Comparison of ENCODE assay signal across 2 cellular contexts in the genomic region with DNA sequence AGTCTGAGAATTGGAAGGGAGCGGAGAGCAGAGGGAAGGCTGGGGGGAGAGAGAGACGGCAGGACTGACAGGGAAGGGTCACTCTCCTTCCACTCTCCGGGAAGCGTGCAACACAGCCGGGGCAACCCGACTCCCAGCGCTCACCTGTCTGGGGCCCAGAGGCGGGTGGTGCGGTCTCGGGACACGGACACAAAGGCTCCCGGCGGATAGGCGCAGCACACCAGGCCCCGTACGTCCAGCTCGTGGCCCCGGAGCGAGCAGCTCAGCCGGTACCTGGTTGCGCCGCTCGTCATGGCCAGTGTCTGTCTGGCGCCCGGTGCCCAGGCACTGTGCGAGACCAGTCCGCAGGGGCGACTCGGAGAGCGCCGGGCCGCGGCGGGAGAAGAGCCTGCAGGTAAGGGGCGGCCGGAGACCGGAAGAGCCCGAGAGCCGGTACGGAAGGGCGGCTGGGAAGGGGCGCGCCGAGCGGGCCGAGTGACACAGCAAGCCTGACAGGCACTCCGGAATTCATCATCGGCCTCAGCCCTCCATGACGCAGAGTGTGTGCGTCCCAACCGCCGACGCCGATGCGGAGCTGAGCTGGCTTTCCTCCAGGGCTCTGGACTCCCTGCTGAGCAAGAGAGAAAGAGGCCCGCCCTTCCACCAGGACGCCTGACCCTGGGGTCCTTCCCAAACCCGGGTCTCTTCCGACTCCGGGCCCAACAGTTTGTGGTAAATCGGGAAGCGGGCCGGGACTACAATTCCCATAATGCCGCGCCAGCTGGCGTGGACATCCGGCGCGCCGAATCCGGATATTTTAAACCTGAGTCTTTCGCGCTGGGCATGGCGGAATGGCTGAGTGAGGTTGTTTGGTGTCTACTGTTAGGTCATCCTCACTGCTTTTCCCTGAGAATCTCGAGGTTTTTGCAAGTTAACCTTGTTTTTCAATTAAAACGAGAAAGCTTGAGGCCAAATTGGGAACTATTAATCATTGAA.
A peak's percentile ranks its signal among the peaks of the same experiment; 100 is the strongest.
TF ChIP-seq lines count a peak whose summit lies in the region.

TSS of gene PLAA (minus strand) at position 490 of the 975 bp plus-strand sequence. CDS start at position 293, 197 bp downstream.

TF ChIP-seq in A549, 52 proteins besides CTCF, POLR2A, EP300 and RAD21 (continued from another document):
- TF ChIP-seq MAFK (IDR thresholded peaks at IDR 0.05; ENCODE audit: partially characterized antibody) = peak; percentile 74
- no peak for TF ChIP-seq ZC3H11A (IDR thresholded peaks at IDR 0.05)
- TF ChIP-seq, protein P1, sequence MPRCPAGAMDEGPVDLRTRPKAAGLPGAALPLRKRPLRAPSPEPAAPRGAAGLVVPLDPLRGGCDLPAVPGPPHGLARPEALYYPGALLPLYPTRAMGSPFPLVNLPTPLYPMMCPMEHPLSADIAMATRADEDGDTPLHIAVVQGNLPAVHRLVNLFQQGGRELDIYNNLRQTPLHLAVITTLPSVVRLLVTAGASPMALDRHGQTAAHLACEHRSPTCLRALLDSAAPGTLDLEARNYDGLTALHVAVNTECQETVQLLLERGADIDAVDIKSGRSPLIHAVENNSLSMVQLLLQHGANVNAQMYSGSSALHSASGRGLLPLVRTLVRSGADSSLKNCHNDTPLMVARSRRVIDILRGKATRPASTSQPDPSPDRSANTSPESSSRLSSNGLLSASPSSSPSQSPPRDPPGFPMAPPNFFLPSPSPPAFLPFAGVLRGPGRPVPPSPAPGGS (IDR thresholded peaks at IDR 0.05) = peak; percentile 28; the same call in 1 of the 3 replicates
- TF ChIP-seq HEYL (CRISPR knock-in tag; IDR thresholded peaks at IDR 0.05) = no peak
- TF ChIP-seq PHF8 (IDR thresholded peaks at IDR 0.05; ENCODE audit: borderline replicate concordance, low read depth) = peak; percentile 33; the same call in 1 of the 2 replicates

TF ChIP-seq in WTC11, 78 proteins besides CTCF, POLR2A, EP300 and RAD21 (continued from another document and continues in another):
- TF ChIP-seq, protein P2, sequence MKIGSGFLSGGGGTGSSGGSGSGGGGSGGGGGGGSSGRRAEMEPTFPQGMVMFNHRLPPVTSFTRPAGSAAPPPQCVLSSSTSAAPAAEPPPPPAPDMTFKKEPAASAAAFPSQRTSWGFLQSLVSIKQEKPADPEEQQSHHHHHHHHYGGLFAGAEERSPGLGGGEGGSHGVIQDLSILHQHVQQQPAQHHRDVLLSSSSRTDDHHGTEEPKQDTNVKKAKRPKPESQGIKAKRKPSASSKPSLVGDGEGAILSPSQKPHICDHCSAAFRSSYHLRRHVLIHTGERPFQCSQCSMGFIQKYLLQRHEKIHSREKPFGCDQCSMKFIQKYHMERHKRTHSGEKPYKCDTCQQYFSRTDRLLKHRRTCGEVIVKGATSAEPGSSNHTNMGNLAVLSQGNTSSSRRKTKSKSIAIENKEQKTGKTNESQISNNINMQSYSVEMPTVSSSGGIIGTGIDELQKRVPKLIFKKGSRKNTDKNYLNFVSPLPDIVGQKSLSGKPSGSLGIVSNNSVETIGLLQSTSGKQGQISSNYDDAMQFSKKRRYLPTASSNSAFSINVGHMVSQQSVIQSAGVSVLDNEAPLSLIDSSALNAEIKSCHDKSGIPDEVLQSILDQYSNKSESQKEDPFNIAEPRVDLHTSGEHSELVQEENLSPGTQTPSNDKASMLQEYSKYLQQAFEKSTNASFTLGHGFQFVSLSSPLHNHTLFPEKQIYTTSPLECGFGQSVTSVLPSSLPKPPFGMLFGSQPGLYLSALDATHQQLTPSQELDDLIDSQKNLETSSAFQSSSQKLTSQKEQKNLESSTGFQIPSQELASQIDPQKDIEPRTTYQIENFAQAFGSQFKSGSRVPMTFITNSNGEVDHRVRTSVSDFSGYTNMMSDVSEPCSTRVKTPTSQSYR (CRISPR knock-in tag; IDR thresholded peaks at IDR 0.05) = peak; percentile 50; the same call in 1 of the 2 replicates
- TF ChIP-seq IRF2 (CRISPR knock-in tag; IDR thresholded peaks at IDR 0.05; ENCODE audit: borderline replicate concordance, low read depth) (no peak), KAT7 (CRISPR knock-in tag; IDR thresholded peaks at IDR 0.05; ENCODE audit: borderline replicate concordance) (no peak; the same call in none of the 2 replicates), ZNF423 (CRISPR knock-in tag; IDR thresholded peaks at IDR 0.05) (no peak), ARID4B (CRISPR knock-in tag; IDR thresholded peaks at IDR 0.05; ENCODE audit: borderline replicate concordance) (0 out of 2 replicates have a peak, but pooled peaks have one; percentile 29), NR1H2 (CRISPR knock-in tag; IDR thresholded peaks at IDR 0.05) (no peak), SP1 (CRISPR knock-in tag; conservative IDR thresholded peaks at IDR 0.05) (peak; percentile 72), ZNF671 (CRISPR knock-in tag; IDR thresholded peaks at IDR 0.05) (no peak), NFYB (CRISPR knock-in tag; conservative IDR thresholded peaks at IDR 0.05; ENCODE audit: low read depth) (no peak), HMGXB4 (CRISPR knock-in tag; IDR thresholded peaks at IDR 0.05) (peak; percentile 71), ZNF232 (CRISPR knock-in tag; IDR thresholded peaks at IDR 0.05) (no peak), TEAD4 (CRISPR knock-in tag; IDR thresholded peaks at IDR 0.05) (no peak), HMGA2 (CRISPR knock-in tag; IDR thresholded peaks at IDR 0.05) (no peak), AFF4 (CRISPR knock-in tag; IDR thresholded peaks at IDR 0.05; ENCODE audit: borderline replicate concordance) (no peak), ATF3 (CRISPR knock-in tag; conservative IDR thresholded peaks at IDR 0.05) (no peak), RORB (CRISPR knock-in tag; IDR thresholded peaks at IDR 0.05) (no peak)
- TF ChIP-seq, protein P3, sequence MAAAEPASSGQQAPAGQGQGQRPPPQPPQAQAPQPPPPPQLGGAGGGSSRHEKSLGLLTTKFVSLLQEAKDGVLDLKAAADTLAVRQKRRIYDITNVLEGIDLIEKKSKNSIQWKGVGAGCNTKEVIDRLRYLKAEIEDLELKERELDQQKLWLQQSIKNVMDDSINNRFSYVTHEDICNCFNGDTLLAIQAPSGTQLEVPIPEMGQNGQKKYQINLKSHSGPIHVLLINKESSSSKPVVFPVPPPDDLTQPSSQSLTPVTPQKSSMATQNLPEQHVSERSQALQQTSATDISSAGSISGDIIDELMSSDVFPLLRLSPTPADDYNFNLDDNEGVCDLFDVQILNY (CRISPR knock-in tag; IDR thresholded peaks at IDR 0.05) = no peak
- TF ChIP-seq, protein P4, sequence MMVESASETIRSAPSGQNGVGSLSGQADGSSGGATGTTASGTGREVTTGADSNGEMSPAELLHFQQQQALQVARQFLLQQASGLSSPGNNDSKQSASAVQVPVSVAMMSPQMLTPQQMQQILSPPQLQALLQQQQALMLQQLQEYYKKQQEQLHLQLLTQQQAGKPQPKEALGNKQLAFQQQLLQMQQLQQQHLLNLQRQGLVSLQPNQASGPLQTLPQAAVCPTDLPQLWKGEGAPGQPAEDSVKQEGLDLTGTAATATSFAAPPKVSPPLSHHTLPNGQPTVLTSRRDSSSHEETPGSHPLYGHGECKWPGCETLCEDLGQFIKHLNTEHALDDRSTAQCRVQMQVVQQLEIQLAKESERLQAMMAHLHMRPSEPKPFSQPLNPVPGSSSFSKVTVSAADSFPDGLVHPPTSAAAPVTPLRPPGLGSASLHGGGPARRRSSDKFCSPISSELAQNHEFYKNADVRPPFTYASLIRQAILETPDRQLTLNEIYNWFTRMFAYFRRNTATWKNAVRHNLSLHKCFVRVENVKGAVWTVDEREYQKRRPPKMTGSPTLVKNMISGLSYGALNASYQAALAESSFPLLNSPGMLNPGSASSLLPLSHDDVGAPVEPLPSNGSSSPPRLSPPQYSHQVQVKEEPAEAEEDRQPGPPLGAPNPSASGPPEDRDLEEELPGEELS (CRISPR knock-in tag; IDR thresholded peaks at IDR 0.05) = peak; percentile 36; the same call in 1 of the 2 replicates
- TF ChIP-seq, protein P5, sequence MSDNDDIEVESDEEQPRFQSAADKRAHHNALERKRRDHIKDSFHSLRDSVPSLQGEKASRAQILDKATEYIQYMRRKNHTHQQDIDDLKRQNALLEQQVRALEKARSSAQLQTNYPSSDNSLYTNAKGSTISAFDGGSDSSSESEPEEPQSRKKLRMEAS (CRISPR knock-in tag; IDR thresholded peaks at IDR 0.05) = peak; percentile 56
- TF ChIP-seq, protein P6, sequence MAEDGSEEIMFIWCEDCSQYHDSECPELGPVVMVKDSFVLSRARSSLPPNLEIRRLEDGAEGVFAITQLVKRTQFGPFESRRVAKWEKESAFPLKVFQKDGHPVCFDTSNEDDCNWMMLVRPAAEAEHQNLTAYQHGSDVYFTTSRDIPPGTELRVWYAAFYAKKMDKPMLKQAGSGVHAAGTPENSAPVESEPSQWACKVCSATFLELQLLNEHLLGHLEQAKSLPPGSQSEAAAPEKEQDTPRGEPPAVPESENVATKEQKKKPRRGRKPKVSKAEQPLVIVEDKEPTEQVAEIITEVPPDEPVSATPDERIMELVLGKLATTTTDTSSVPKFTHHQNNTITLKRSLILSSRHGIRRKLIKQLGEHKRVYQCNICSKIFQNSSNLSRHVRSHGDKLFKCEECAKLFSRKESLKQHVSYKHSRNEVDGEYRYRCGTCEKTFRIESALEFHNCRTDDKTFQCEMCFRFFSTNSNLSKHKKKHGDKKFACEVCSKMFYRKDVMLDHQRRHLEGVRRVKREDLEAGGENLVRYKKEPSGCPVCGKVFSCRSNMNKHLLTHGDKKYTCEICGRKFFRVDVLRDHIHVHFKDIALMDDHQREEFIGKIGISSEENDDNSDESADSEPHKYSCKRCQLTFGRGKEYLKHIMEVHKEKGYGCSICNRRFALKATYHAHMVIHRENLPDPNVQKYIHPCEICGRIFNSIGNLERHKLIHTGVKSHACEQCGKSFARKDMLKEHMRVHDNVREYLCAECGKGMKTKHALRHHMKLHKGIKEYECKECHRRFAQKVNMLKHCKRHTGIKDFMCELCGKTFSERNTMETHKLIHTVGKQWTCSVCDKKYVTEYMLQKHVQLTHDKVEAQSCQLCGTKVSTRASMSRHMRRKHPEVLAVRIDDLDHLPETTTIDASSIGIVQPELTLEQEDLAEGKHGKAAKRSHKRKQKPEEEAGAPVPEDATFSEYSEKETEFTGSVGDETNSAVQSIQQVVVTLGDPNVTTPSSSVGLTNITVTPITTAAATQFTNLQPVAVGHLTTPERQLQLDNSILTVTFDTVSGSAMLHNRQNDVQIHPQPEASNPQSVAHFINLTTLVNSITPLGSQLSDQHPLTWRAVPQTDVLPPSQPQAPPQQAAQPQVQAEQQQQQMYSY (CRISPR knock-in tag; IDR thresholded peaks at IDR 0.05) = no peak
